1 cellular context compared by ENCODE assay signal in the genomic region with DNA sequence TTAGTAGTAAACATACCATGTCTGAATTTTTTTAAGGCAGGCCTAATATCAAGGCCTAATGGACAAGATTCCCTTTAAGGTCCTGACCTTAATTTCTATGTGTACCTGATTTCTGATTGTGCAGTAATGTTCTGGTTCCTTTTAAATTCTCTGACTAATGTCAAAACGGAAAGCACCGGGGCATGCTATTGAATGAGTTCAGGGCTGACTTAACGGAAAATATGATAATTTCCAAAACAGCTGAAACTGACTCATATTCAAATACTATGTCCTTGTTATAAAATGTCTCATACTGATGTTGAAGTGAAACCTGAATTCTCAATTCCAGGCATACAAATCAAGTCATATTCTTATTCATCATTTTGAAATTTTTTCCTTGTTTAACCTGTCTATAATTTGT.
TF ChIP-seq lines count a peak whose summit lies in the region.

No MANE protein-coding gene starts in this region.

TF ChIP-seq in GM23338, 12 proteins besides CTCF, POLR2A, EP300 and RAD21 (continued from another document):
- TF ChIP-seq, protein P1, sequence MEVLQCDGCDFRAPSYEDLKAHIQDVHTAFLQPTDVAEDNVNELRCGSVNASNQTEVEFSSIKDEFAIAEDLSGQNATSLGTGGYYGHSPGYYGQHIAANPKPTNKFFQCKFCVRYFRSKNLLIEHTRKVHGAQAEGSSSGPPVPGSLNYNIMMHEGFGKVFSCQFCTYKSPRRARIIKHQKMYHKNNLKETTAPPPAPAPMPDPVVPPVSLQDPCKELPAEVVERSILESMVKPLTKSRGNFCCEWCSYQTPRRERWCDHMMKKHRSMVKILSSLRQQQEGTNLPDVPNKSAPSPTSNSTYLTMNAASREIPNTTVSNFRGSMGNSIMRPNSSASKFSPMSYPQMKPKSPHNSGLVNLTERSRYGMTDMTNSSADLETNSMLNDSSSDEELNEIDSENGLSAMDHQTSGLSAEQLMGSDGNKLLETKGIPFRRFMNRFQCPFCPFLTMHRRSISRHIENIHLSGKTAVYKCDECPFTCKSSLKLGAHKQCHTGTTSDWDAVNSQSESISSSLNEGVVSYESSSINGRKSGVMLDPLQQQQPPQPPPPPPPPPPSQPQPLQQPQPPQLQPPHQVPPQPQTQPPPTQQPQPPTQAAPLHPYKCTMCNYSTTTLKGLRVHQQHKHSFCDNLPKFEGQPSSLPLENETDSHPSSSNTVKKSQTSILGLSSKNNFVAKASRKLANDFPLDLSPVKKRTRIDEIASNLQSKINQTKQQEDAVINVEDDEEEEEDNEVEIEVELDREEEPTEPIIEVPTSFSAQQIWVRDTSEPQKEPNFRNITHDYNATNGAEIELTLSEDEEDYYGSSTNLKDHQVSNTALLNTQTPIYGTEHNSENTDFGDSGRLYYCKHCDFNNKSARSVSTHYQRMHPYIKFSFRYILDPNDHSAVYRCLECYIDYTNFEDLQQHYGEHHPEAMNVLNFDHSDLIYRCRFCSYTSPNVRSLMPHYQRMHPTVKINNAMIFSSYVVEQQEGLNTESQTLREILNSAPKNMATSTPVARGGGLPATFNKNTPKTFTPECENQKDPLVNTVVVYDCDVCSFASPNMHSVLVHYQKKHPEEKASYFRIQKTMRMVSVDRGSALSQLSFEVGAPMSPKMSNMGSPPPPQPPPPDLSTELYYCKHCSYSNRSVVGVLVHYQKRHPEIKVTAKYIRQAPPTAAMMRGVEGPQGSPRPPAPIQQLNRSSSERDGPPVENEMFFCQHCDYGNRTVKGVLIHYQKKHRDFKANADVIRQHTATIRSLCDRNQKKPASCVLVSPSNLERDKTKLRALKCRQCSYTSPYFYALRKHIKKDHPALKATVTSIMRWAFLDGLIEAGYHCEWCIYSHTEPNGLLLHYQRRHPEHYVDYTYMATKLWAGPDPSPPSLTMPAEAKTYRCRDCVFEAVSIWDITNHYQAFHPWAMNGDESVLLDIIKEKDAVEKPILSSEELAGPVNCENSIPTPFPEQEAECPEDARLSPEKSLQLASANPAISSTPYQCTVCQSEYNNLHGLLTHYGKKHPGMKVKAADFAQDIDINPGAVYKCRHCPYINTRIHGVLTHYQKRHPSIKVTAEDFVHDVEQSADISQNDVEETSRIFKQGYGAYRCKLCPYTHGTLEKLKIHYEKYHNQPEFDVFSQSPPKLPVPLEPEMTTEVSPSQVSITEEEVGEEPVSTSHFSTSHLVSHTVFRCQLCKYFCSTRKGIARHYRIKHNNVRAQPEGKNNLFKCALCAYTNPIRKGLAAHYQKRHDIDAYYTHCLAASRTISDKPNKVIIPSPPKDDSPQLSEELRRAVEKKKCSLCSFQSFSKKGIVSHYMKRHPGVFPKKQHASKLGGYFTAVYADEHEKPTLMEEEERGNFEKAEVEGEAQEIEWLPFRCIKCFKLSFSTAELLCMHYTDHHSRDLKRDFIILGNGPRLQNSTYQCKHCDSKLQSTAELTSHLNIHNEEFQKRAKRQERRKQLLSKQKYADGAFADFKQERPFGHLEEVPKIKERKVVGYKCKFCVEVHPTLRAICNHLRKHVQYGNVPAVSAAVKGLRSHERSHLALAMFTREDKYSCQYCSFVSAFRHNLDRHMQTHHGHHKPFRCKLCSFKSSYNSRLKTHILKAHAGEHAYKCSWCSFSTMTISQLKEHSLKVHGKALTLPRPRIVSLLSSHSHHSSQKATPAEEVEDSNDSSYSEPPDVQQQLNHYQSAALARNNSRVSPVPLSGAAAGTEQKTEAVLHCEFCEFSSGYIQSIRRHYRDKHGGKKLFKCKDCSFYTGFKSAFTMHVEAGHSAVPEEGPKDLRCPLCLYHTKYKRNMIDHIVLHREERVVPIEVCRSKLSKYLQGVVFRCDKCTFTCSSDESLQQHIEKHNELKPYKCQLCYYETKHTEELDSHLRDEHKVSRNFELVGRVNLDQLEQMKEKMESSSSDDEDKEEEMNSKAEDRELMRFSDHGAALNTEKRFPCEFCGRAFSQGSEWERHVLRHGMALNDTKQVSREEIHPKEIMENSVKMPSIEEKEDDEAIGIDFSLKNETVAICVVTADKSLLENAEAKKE (CRISPR knock-in tag; IDR thresholded peaks at IDR 0.05), result no peak
- TF ChIP-seq STAT1 (IDR thresholded peaks at IDR 0.05; ENCODE audit: unreplicated experiment) (no peak), JUNB (IDR thresholded peaks at IDR 0.05; ENCODE audit: unreplicated experiment) (no peak)
